ENCODE assay signal across 33 cellular contexts in the genomic region with DNA sequence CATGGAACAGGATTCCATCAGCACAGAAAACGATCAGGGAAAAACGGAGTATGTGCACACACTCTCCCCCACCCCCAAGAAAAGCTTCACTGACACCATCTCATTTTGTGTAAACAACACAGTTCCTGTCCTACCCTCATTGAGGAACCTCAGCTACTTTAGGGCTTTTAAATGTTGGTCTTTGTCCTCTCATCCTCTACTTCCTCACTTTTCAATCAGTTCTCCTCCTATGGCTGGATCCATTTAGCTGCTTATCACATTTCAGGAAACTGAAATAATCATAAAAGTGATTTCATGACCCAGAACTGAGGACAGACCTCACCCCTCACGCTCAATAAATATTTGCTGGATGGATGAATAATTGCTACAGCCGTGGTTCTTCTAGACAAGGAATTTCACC. TPM values are rescaled to one million over a fixed set of nuclear protein-coding genes. Genes with fewer than 3 reads are reported as not detected.
DNase-seq lines count a peak whose midpoint lies in the region; ATAC-seq and TF ChIP-seq lines count a peak whose summit lies in the region.
"Had no signal": no experiment of that assay in that cellular context is flagged by ENCODE, and none has a peak within 500 bp of the region (broad histone marks: within the 10 kb centered on the region; RNA-seq: fewer than 3 reads in every experiment).

No MANE protein-coding gene starts in this region.

- ATAC-seq in activated T-cell treated with anti-CD3 and anti-CD28 coated beads, Interleukin-2, amount 50 U/mL, for 72 hours (replicated peaks in 1 of 2) = no peak
- ATAC-seq in omental fat pad (ENCODE audit: low FRiP score) = no peak
- ATAC-seq: activated CD8-positive, alpha-beta T cell treated with anti-CD3 and anti-CD28 coated beads for 36 hours; activated T-helper 17 cell treated with anti-CD3 and anti-CD28 coated beads, Interleukin-2, amount 50 U/mL, for 72 hours; GM12878; heart right ventricle; lower lobe of right lung had no signal

- no peak for TF ChIP-seq CTCF in omental fat pad (IDR thresholded peaks at IDR 0.05)

- no peak for DNase-seq in activated T-cell treated with anti-CD3 and anti-CD28 coated beads, Interleukin-2, amount 50 U/mL, for 72 hours
- no peak for DNase-seq in activated T-cell treated with anti-CD3 and anti-CD28 coated beads for 4 hours
- DNase-seq in activated naive CD8-positive, alpha-beta T cell treated with anti-CD3 and anti-CD28 coated beads for 36 hours = no peak
- DNase-seq in activated naive CD4-positive, alpha-beta T cell (lab: John Stamatoyannopoulos, UW) = no peak
- DNase-seq in omental fat pad (ENCODE audit: low spot score) = no peak
- no peak for DNase-seq in T-helper 2 cell
- DNase-seq: activated CD8-positive, alpha-beta memory T cell treated with anti-CD3 and anti-CD28 coated beads, Interleukin-2, amount 50 U/mL, for 48 hours; activated CD8-positive, alpha-beta T cell treated with anti-CD3 and anti-CD28 coated beads for 36 hours; activated naive CD4-positive, alpha-beta T cell treated with anti-CD3 and anti-CD28 coated beads, Interleukin-2, amount 50 U/mL, for 16 hours; AML-193; amygdala; brain microvascular endothelial cell; CD4-positive, alpha-beta memory T cell; cerebellar nuclear complex; heart right ventricle; KG1; kidney glomerular epithelial cell; lower lobe of right lung; NCI-H1417 treated with DMSO at 0.1 percent for 48 hours; NCI-H2081; NCI-H226; NCI-H748 treated with DMSO at 0.1 percent for 48 hours; OCI-M1; retina; stimulated activated CD4-positive, alpha-beta T cell treated with anti-CD3 and anti-CD28 coated beads, Interleukin-1b, Interleukin-23, amount 100 ng/mL, for 48 hours; uterus had no signal

- peaks cover 27% of the 10 kb centered on the region for H3K4me1 Mint-ChIP-seq in activated T-cell treated with anti-CD3 and anti-CD28 coated beads, Interleukin-2, amount 50 U/mL, for 72 hours (ENCODE audit: low read depth)
- H3K4me1 Mint-ChIP-seq in activated naive CD8-positive, alpha-beta T cell treated with anti-CD3 and anti-CD28 coated beads for 36 hours = peaks cover 18% of the 10 kb centered on the region

- H3K27ac ChIP-seq in mesodermal cell (ENCODE audit: low read depth, low read length, severe bottlenecking) = peak overlapping the region; percentile 43
- H3K27ac ChIP-seq: brain microvascular endothelial cell, lower lobe of right lung, parathyroid adenoma, thoracic aorta, uterus had no signal

- no peaks in the 10 kb centered on the region for H3K36me3 Mint-ChIP-seq in activated T-cell treated with anti-CD3 and anti-CD28 coated beads, Interleukin-2, amount 50 U/mL, for 72 hours (ENCODE audit: insufficient read depth in 2 of 2)
- H3K36me3 Mint-ChIP-seq in activated naive CD8-positive, alpha-beta T cell treated with anti-CD3 and anti-CD28 coated beads for 36 hours = peaks cover 2% of the 10 kb centered on the region
- H3K36me3 Mint-ChIP-seq: CD4-positive, alpha-beta memory T cell had no signal

- 94 to 100% methylated on average over 2 of the region's 4 CpGs for WGBS in mesodermal cell (ENCODE audit: insufficient coverage in 2 of 2), 2 experiments

- no peaks in the 10 kb centered on the region for H3K9me3 Mint-ChIP-seq in activated T-cell treated with anti-CD3 and anti-CD28 coated beads, Interleukin-2, amount 50 U/mL, for 72 hours
- H3K9me3 Mint-ChIP-seq in activated naive CD8-positive, alpha-beta T cell treated with anti-CD3 and anti-CD28 coated beads for 36 hours = no peaks in the 10 kb centered on the region
- H3K9me3 Mint-ChIP-seq: activated CD8-positive, alpha-beta T cell treated with anti-CD3 and anti-CD28 coated beads for 36 hours; activated T-helper 17 cell treated with anti-CD3 and anti-CD28 coated beads, Interleukin-2, amount 50 U/mL, for 72 hours; CD4-positive, alpha-beta memory T cell; stimulated activated naive CD8-positive, alpha-beta T cell treated with anti-CD3 and anti-CD28 coated beads, Interleukin-15, Interleukin-2, amounts not matched to agents 100 ng/mL and 50 ng/mL, for 24 hours had no signal

- H3K27me3 Mint-ChIP-seq in activated T-cell treated with anti-CD3 and anti-CD28 coated beads, Interleukin-2, amount 50 U/mL, for 72 hours (ENCODE audit: low read depth) = no peaks in the 10 kb centered on the region
- H3K27me3 Mint-ChIP-seq in activated naive CD8-positive, alpha-beta T cell treated with anti-CD3 and anti-CD28 coated beads for 36 hours = no peaks in the 10 kb centered on the region
- H3K27me3 Mint-ChIP-seq: activated CD8-positive, alpha-beta T cell treated with anti-CD3 and anti-CD28 coated beads for 36 hours; activated T-helper 17 cell treated with anti-CD3 and anti-CD28 coated beads, Interleukin-2, amount 50 U/mL, for 72 hours; CD4-positive, alpha-beta memory T cell; stimulated activated naive CD8-positive, alpha-beta T cell treated with anti-CD3 and anti-CD28 coated beads, Interleukin-15, Interleukin-2, amounts not matched to agents 100 ng/mL and 50 ng/mL, for 24 hours had no signal

- no peaks in the 10 kb centered on the region for H3K36me3 ChIP-seq in mesodermal cell (ENCODE audit: control insufficient read depth, insufficient read depth, low read length)
- H3K36me3 ChIP-seq: brain microvascular endothelial cell, heart right ventricle, lower lobe of right lung, thoracic aorta, uterus had no signal

- peaks cover 11% of the 10 kb centered on the region for H3K4me1 ChIP-seq in mesodermal cell (ENCODE audit: control insufficient read depth, insufficient read depth, low read length, poor library complexity, severe bottlenecking)
- H3K4me1 ChIP-seq: parathyroid adenoma, uterus had no signal

- H3K27ac Mint-ChIP-seq in activated T-cell treated with anti-CD3 and anti-CD28 coated beads, Interleukin-2, amount 50 U/mL, for 72 hours = peak overlapping the region; percentile 15
- H3K27ac Mint-ChIP-seq in activated naive CD8-positive, alpha-beta T cell treated with anti-CD3 and anti-CD28 coated beads for 36 hours = no peak overlapping the region
- H3K27ac Mint-ChIP-seq: activated CD8-positive, alpha-beta T cell treated with anti-CD3 and anti-CD28 coated beads for 36 hours; activated T-helper 17 cell treated with anti-CD3 and anti-CD28 coated beads, Interleukin-2, amount 50 U/mL, for 72 hours; stimulated activated naive CD8-positive, alpha-beta T cell treated with anti-CD3 and anti-CD28 coated beads, Interleukin-15, Interleukin-2, amounts not matched to agents 100 ng/mL and 50 ng/mL, for 24 hours had no signal

- no peak overlapping the region for H3K4me3 ChIP-seq in mesodermal cell (ENCODE audit: extremely low read depth, insufficient read depth, low read length, poor library complexity, severe bottlenecking)
- H3K4me3 ChIP-seq: GM12878, heart right ventricle, lower lobe of right lung, thoracic aorta, uterus had no signal

- no peaks in the 10 kb centered on the region for H3K9me3 ChIP-seq in mesodermal cell (ENCODE audit: control insufficient read depth, low read length)
- H3K9me3 ChIP-seq: heart right ventricle, lower lobe of right lung, thoracic aorta, uterus had no signal

- no peak overlapping the region for H3K4me3 Mint-ChIP-seq in activated T-cell treated with anti-CD3 and anti-CD28 coated beads, Interleukin-2, amount 50 U/mL, for 72 hours
- no peak overlapping the region for H3K4me3 Mint-ChIP-seq in activated naive CD8-positive, alpha-beta T cell treated with anti-CD3 and anti-CD28 coated beads for 36 hours
- H3K4me3 Mint-ChIP-seq: activated CD8-positive, alpha-beta T cell treated with anti-CD3 and anti-CD28 coated beads for 36 hours; activated T-helper 17 cell treated with anti-CD3 and anti-CD28 coated beads, Interleukin-2, amount 50 U/mL, for 72 hours; CD4-positive, alpha-beta memory T cell; stimulated activated naive CD8-positive, alpha-beta T cell treated with anti-CD3 and anti-CD28 coated beads, Interleukin-15, Interleukin-2, amounts not matched to agents 100 ng/mL and 50 ng/mL, for 24 hours had no signal

TF ChIP-seq in PFSK-1, 5 proteins besides CTCF, POLR2A, EP300 and RAD21:
- TF ChIP-seq TAF1 (IDR thresholded peaks at IDR 0.05; ENCODE audit: borderline replicate concordance, insufficient read depth, low read length) (no peak; the same call in 1 of the 2 replicates), FOXP2 (optimal IDR thresholded peaks at IDR 0.05; ENCODE audit: borderline replicate concordance, extremely low read depth, extremely low read length, insufficient read depth) (peak; percentile 19), SIN3A (IDR thresholded peaks at IDR 0.05; ENCODE audit: borderline replicate concordance, insufficient read depth, low read length) (peak; percentile 45; the same call in 1 of the 2 replicates)

RNA-seq across cellular contexts. Expression of a gene that starts 33.1 kb away (rescaled TPM):
- total RNA-seq in activated T-cell treated with anti-CD3 and anti-CD28 coated beads, Interleukin-2, amount 50 U/mL, for 72 hours = 100 to 1,000 TPM; 119 to 137 TPM
- polyA plus RNA-seq in PFSK-1 (2012; ENCODE audit: insufficient read length, low read depth) = 71.4 TPM
- polyA plus RNA-seq in mesodermal cell (2013, experiment 1 of 2) = 89.4 TPM
- polyA plus RNA-seq in mesodermal cell (2013, experiment 2 of 2) = 112 TPM
- total RNA-seq in activated naive CD8-positive, alpha-beta T cell treated with anti-CD3 and anti-CD28 coated beads for 36 hours = 10 to 100 TPM; 81.3 to 84.5 TPM
- total RNA-seq in omental fat pad = 100 to 1,000 TPM; 179 to 395 (median 279) TPM
